In genomic region chr5:116998024-116998423, GRCh38 we compare ENCODE assay signal across 29 cellular contexts.
"Had no signal": no experiment of that assay in that cellular context is flagged by ENCODE, and none has a peak within 500 bp of the region (broad histone marks: within the 10 kb centered on the region; RNA-seq: fewer than 3 reads in every experiment).

No MANE protein-coding gene starts in this region.

- H3K79me2 ChIP-seq: parathyroid adenoma had no signal

- H3K4me1 ChIP-seq: parathyroid adenoma, psoas muscle, right lobe of liver, sigmoid colon, suprapubic skin, testis, tibial artery, transverse colon, upper lobe of right lung, uterus had no signal

- H3K27me3 Mint-ChIP-seq: naive thymus-derived CD8-positive, alpha-beta T cell; natural killer cell treated with Interleukin-12 subunit alpha and Interleukin-12 subunit beta and Interleukin-15 and Interleukin-18, amount 100 ng/mL, for 72 hours; progenitor cell of endocrine pancreas; stimulated activated memory B cell treated with anti-CD40 and anti-IgM and Interleukin-4, amounts not matched to agents 10 μg/mL and 1 μg/mL and 100 μg/mL, for 72 hours; stimulated activated naive CD8-positive, alpha-beta T cell treated with anti-CD3 and anti-CD28 coated beads, Interleukin-15, amount 100 ng/mL, for 72 hours; type B pancreatic cell had no signal

- H3K4me3 Mint-ChIP-seq: naive thymus-derived CD8-positive, alpha-beta T cell; natural killer cell treated with Interleukin-12 subunit alpha and Interleukin-12 subunit beta and Interleukin-15 and Interleukin-18, amount 100 ng/mL, for 72 hours; nephron progenitor cell; neural crest cell; stimulated activated memory B cell treated with anti-CD40 and anti-IgM and Interleukin-4, amounts not matched to agents 10 μg/mL and 1 μg/mL and 100 μg/mL, for 72 hours; stimulated activated naive CD8-positive, alpha-beta T cell treated with anti-CD3 and anti-CD28 coated beads, Interleukin-15, amount 100 ng/mL, for 72 hours; type B pancreatic cell had no signal

- H3K4me1 Mint-ChIP-seq: naive thymus-derived CD8-positive, alpha-beta T cell; nephron progenitor cell; neural crest cell; stimulated activated memory B cell treated with anti-CD40 and anti-IgM and Interleukin-4, amounts not matched to agents 10 μg/mL and 1 μg/mL and 100 μg/mL, for 72 hours; stimulated activated naive CD8-positive, alpha-beta T cell treated with anti-CD3 and anti-CD28 coated beads, Interleukin-15, amount 100 ng/mL, for 72 hours had no signal

- H3K4me3 ChIP-seq: ovary, psoas muscle, right lobe of liver, sigmoid colon, suprapubic skin, tibial artery, transverse colon, upper lobe of right lung, uterus had no signal

- H3K27me3 ChIP-seq: ovary, right lobe of liver, sigmoid colon, suprapubic skin, testis, tibial artery, transverse colon, upper lobe of right lung, uterus had no signal

- H2AFZ ChIP-seq: parathyroid adenoma had no signal

- H3K27ac ChIP-seq: ovary, parathyroid adenoma, psoas muscle, right lobe of liver, sigmoid colon, suprapubic skin, testis, tibial artery, transverse colon, upper lobe of right lung, uterus had no signal

- DNase-seq: naive thymus-derived CD8-positive, alpha-beta T cell; nephron progenitor cell; occipital lobe; ovary; psoas muscle; right cardiac atrium; right lobe of liver; sigmoid colon; small intestine; stimulated activated CD4-positive, alpha-beta T cell treated with anti-CD3 and anti-CD28 coated beads, Interleukin-15, amount 100 ng/mL, for 24 hours; stimulated activated CD4-positive, alpha-beta T cell treated with anti-CD3 and anti-CD28 coated beads, Interleukin-2, amount 100 ng/mL, for 24 hours; stimulated activated CD4-positive, alpha-beta T cell treated with anti-CD3 and anti-CD28 coated beads, Interleukin-2, amount 100 ng/mL, for 48 hours; stimulated activated CD4-positive, alpha-beta T cell treated with anti-CD3 and anti-CD28 coated beads, Interleukin-4, amount 100 ng/mL, for 24 hours; stimulated activated naive CD4-positive, alpha-beta T cell; stimulated activated naive CD8-positive, alpha-beta T cell treated with anti-CD3 and anti-CD28 coated beads, Interleukin-15, amount 100 ng/mL, for 72 hours; stimulated activated naive CD8-positive, alpha-beta T cell treated with anti-CD3 and anti-CD28 coated beads, Interleukin-15, Interleukin-2, amounts not matched to agents 100 U/mL and 50 U/mL, for 24 hours; substantia nigra; tibial artery; transverse colon; upper lobe of right lung; uterus had no signal

- H3K27ac Mint-ChIP-seq: naive thymus-derived CD8-positive, alpha-beta T cell; natural killer cell treated with Interleukin-12 subunit alpha and Interleukin-12 subunit beta and Interleukin-15 and Interleukin-18, amount 100 ng/mL, for 72 hours; progenitor cell of endocrine pancreas; stimulated activated memory B cell treated with anti-CD40 and anti-IgM and Interleukin-4, amounts not matched to agents 10 μg/mL and 1 μg/mL and 100 μg/mL, for 72 hours; stimulated activated naive CD8-positive, alpha-beta T cell treated with anti-CD3 and anti-CD28 coated beads, Interleukin-15, amount 100 ng/mL, for 72 hours; type B pancreatic cell had no signal

- H3K36me3 Mint-ChIP-seq: naive thymus-derived CD8-positive, alpha-beta T cell; natural killer cell treated with Interleukin-12 subunit alpha and Interleukin-12 subunit beta and Interleukin-15 and Interleukin-18, amount 100 ng/mL, for 72 hours; stimulated activated memory B cell treated with anti-CD40 and anti-IgM and Interleukin-4, amounts not matched to agents 10 μg/mL and 1 μg/mL and 100 μg/mL, for 72 hours; type B pancreatic cell had no signal

- H3K9me3 ChIP-seq: ovary, right lobe of liver, sigmoid colon, suprapubic skin, testis, tibial artery, transverse colon, upper lobe of right lung, uterus had no signal

- H3K36me3 ChIP-seq: ovary, right lobe of liver, sigmoid colon, suprapubic skin, tibial artery, transverse colon, upper lobe of right lung, uterus had no signal

- H3K9ac ChIP-seq: parathyroid adenoma had no signal

- ATAC-seq: naive thymus-derived CD8-positive, alpha-beta T cell; natural killer cell treated with Interleukin-12 subunit alpha and Interleukin-12 subunit beta and Interleukin-15 and Interleukin-18, amount 100 ng/mL, for 72 hours; psoas muscle; right cardiac atrium; stimulated activated memory B cell treated with anti-CD40 and anti-IgM and Interleukin-4, amounts not matched to agents 10 μg/mL and 1 μg/mL and 100 μg/mL, for 72 hours; stimulated activated naive CD8-positive, alpha-beta T cell treated with anti-CD3 and anti-CD28 coated beads, Interleukin-15, amount 100 ng/mL, for 72 hours; stimulated activated naive CD8-positive, alpha-beta T cell treated with anti-CD3 and anti-CD28 coated beads, Interleukin-15, Interleukin-2, amounts not matched to agents 100 U/mL and 50 U/mL, for 24 hours; upper lobe of right lung had no signal

- H3K9me3 Mint-ChIP-seq: natural killer cell treated with Interleukin-12 subunit alpha and Interleukin-12 subunit beta and Interleukin-15 and Interleukin-18, amount 100 ng/mL, for 72 hours; stimulated activated memory B cell treated with anti-CD40 and anti-IgM and Interleukin-4, amounts not matched to agents 10 μg/mL and 1 μg/mL and 100 μg/mL, for 72 hours had no signal
